8 cellular contexts compared by ENCODE assay signal in genomic region chr17:63446218-63446980, GRCh38. TPM values are rescaled to one million over a fixed set of nuclear protein-coding genes. Genes with fewer than 3 reads are reported as not detected.
DNase-seq lines count a peak whose midpoint lies in the region; ATAC-seq and TF ChIP-seq lines count a peak whose summit lies in the region.

Gene CYB561, minus strand, starts transcription at chr17:63446306. Its CDS starts 8,759 bp downstream, at chr17:63437547.

- peaks cover 9% of the 10 kb centered on the region for H3K27me3 Mint-ChIP-seq in activated naive CD8-positive, alpha-beta T cell treated with anti-CD3 and anti-CD28 coated beads for 36 hours
- peaks cover 10% of the 10 kb centered on the region for H3K27me3 Mint-ChIP-seq in progenitor cell of endocrine pancreas

- H3K9ac ChIP-seq in HUES6 (ENCODE audit: low read length) = peak within 1 kb of the TSS; percentile 80
- peak within 1 kb of the TSS; percentile 64 for H3K9ac ChIP-seq in SK-N-MC (ENCODE audit: insufficient read length)

- no peaks in the 10 kb centered on the region for H3K9me3 Mint-ChIP-seq in activated naive CD8-positive, alpha-beta T cell treated with anti-CD3 and anti-CD28 coated beads for 36 hours
- H3K9me3 Mint-ChIP-seq in progenitor cell of endocrine pancreas (ENCODE audit: low read depth) = no peaks in the 10 kb centered on the region

- peaks cover 2% of the 10 kb centered on the region for H3K36me3 Mint-ChIP-seq in activated naive CD8-positive, alpha-beta T cell treated with anti-CD3 and anti-CD28 coated beads for 36 hours
- H3K36me3 Mint-ChIP-seq in progenitor cell of endocrine pancreas (ENCODE audit: insufficient read depth) = no peaks in the 10 kb centered on the region

- H3K4me1 Mint-ChIP-seq in activated naive CD8-positive, alpha-beta T cell treated with anti-CD3 and anti-CD28 coated beads for 36 hours = peaks cover 21% of the 10 kb centered on the region
- peaks cover 6% of the 10 kb centered on the region for H3K4me1 Mint-ChIP-seq in progenitor cell of endocrine pancreas (ENCODE audit: low read depth)

- peak; percentile 20 for DNase-seq in DMS 273 treated with DMSO at 0.1 percent for 48 hours (lab: John Stamatoyannopoulos, UW)
- DNase-seq in SK-N-MC (ENCODE audit: low read depth, low spot score) = no peak
- DNase-seq in activated naive CD8-positive, alpha-beta T cell treated with anti-CD3 and anti-CD28 coated beads for 36 hours = peak; percentile 78
- DNase-seq in cardiac muscle cell (ENCODE audit: low read depth in 1 of 2, low spot score in 1 of 2) = peak in 1 of 2 donors; percentile 79
- DNase-seq in progenitor cell of endocrine pancreas (ENCODE audit: low spot score, unreplicated experiment) = peak; percentile 73
- peak; percentile 87 for DNase-seq in ureter (ENCODE audit: low spot score)

- H3K9me3 ChIP-seq in HUES6 (ENCODE audit: control insufficient read depth, insufficient read depth, low read depth, low read length) (no peaks in the 10 kb centered on the region), SK-N-MC (ENCODE audit: low read depth, low read length) (no peaks in the 10 kb centered on the region), cardiac muscle cell (ENCODE audit: low read depth) (no peaks in the 10 kb centered on the region)

- H3K36me3 ChIP-seq in HUES6 (ENCODE audit: control insufficient read depth, insufficient read depth, low read length) = no peaks in the 10 kb centered on the region
- no peaks in the 10 kb centered on the region for H3K36me3 ChIP-seq in SK-N-MC (ENCODE audit: insufficient read depth, low read length)
- no peaks in the 10 kb centered on the region for H3K36me3 ChIP-seq in cardiac muscle cell

- H3K27ac ChIP-seq in HUES6 (ENCODE audit: low read depth, low read length) (peak within 1 kb of the TSS; percentile 94), SK-N-MC (peak within 1 kb of the TSS; percentile 89), cardiac muscle cell (no peak within 1 kb of the TSS)

- H3K4me1 ChIP-seq in HUES6 (ENCODE audit: control insufficient read depth, insufficient read depth, low read length) (peaks cover 30% of the 10 kb centered on the region), cardiac muscle cell (ENCODE audit: low read depth) (peaks cover 20% of the 10 kb centered on the region)

- TF ChIP-seq CTCF in cardiac muscle cell (IDR thresholded peaks at IDR 0.05; ENCODE audit: low read depth, low read length) = peak; percentile 20
- no peak for TF ChIP-seq CTCF in progenitor cell of endocrine pancreas (IDR thresholded peaks at IDR 0.05; ENCODE audit: unreplicated experiment)

- H3K4me3 ChIP-seq in HUES6 (ENCODE audit: low read depth, low read length) (peak within 1 kb of the TSS; percentile 71), SK-N-MC (peak within 1 kb of the TSS; percentile 72), cardiac muscle cell (peak within 1 kb of the TSS; percentile 32)

- H3K27ac Mint-ChIP-seq in activated naive CD8-positive, alpha-beta T cell treated with anti-CD3 and anti-CD28 coated beads for 36 hours = peak within 1 kb of the TSS; percentile 79
- peak within 1 kb of the TSS; percentile 83 for H3K27ac Mint-ChIP-seq in progenitor cell of endocrine pancreas

- no peaks in the 10 kb centered on the region for H3K27me3 ChIP-seq in HUES6 (ENCODE audit: control insufficient read depth, insufficient read depth, low read length)
- H3K27me3 ChIP-seq in cardiac muscle cell = peaks cover 6% of the 10 kb centered on the region

- H3K4me3 Mint-ChIP-seq in activated naive CD8-positive, alpha-beta T cell treated with anti-CD3 and anti-CD28 coated beads for 36 hours = peak within 1 kb of the TSS; percentile 67
- H3K4me3 Mint-ChIP-seq in progenitor cell of endocrine pancreas (ENCODE audit: low read depth) = peak within 1 kb of the TSS; percentile 76

- ATAC-seq in GM21381 (IDR thresholded peaks at IDR 0.05; ENCODE audit: unreplicated experiment) = peak; percentile 65

RNA-seq across cellular contexts. Expression of gene CYB561, which starts in this region (rescaled TPM):
- total RNA-seq in activated naive CD8-positive, alpha-beta T cell treated with anti-CD3 and anti-CD28 coated beads for 36 hours = 1 to 10 TPM; 1.1 to 2.2 TPM
- 7.4 and 11.3 TPM in 2 replicates for total RNA-seq in cardiac muscle cell
- 7.4 and 21.5 TPM in 2 replicates for polyA plus RNA-seq in cardiac muscle cell
- total RNA-seq in progenitor cell of endocrine pancreas = 34.5 and 37.3 TPM in 2 replicates
- 70.8 TPM for total RNA-seq in ureter
